Comparison of ENCODE assay signal across 4 cellular contexts in genomic region chr4:141783770-141784169, GRCh38.
TF ChIP-seq lines count a peak whose summit lies in the region.

No MANE protein-coding gene starts in this region.

TF ChIP-seq in HepG2, 621 proteins besides CTCF, POLR2A, EP300 and RAD21:
- TF ChIP-seq MAFK (conservative IDR thresholded peaks at IDR 0.05 in 1 of 2, IDR thresholded peaks at IDR 0.05 in 1 of 2; ENCODE audit: low read length in 2 of 2) (peak; percentile 60 to 84; a peak in 3 of 4 replicates), HHEX (CRISPR knock-in tag; IDR thresholded peaks at IDR 0.05) (no peak), MAFF (IDR thresholded peaks at IDR 0.05; ENCODE audit: low read depth, low read length) (peak; percentile 69), ZNF263 (CRISPR knock-in tag; IDR thresholded peaks at IDR 0.05) (no peak)
TF ChIP-seq in HepG2: peak in this region for 2.

TF ChIP-seq in A549, 52 proteins besides CTCF, POLR2A, EP300 and RAD21:
- TF ChIP-seq HOXB5 (CRISPR knock-in tag; IDR thresholded peaks at IDR 0.05) (no peak), E2F6 (IDR thresholded peaks at IDR 0.05; ENCODE audit: borderline replicate concordance, low read depth) (no peak), MAX (IDR thresholded peaks at IDR 0.05) (no peak), MAFK (IDR thresholded peaks at IDR 0.05; ENCODE audit: partially characterized antibody) (peak; percentile 68), HOXA7 (CRISPR knock-in tag; IDR thresholded peaks at IDR 0.05) (no peak), CBX2 (IDR thresholded peaks at IDR 0.05; ENCODE audit: borderline replicate concordance, low read depth) (no peak), REST (IDR thresholded peaks at IDR 0.05) (no peak)
TF ChIP-seq in A549: peak in this region for 1.

TF ChIP-seq in IMR-90, 13 proteins besides CTCF, POLR2A, EP300 and RAD21:
- TF ChIP-seq MAFK (IDR thresholded peaks at IDR 0.05; ENCODE audit: low read depth, low read length) (peak; percentile 85), SMC3 (IDR thresholded peaks at IDR 0.05; ENCODE audit: low read depth, low read length) (no peak)

TF ChIP-seq in K562, 482 proteins besides CTCF, POLR2A, EP300 and RAD21:
- no peak for TF ChIP-seq ARID4B (CRISPR knock-in tag; IDR thresholded peaks at IDR 0.05)
- TF ChIP-seq E2F4 (CRISPR knock-in tag; IDR thresholded peaks at IDR 0.05; ENCODE audit: low read depth): no peak
- no peak for TF ChIP-seq POLR3A (IDR thresholded peaks at IDR 0.05; ENCODE audit: borderline replicate concordance, extremely low read depth, insufficient read depth, insufficient read length)
- no peak for TF ChIP-seq RAD51 (IDR thresholded peaks at IDR 0.05; ENCODE audit: borderline replicate concordance, low read depth)
- TF ChIP-seq ZNF316 (IDR thresholded peaks at IDR 0.05): peak; percentile 26; the same call in 1 of the 2 replicates
